22 cellular contexts compared by ENCODE assay signal in the genomic region with DNA sequence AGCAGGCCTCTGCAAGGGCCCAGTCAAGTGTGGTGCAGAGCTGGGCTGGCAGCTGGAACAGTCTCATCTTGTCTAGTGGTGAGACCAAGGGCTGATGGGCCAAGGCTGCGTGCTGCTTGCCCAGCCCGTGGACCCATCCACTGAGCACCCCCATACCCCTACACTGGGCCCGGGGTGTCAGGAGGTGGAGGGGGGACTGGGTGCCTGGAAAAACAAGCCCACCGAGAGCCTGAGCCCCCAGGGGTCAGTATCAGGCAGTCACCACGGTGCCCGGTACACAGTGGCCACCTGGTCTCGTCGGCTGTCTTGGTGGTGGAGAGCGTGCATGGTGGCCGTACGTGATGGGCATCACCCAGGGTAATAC.
A peak's percentile ranks its signal among the peaks of the same experiment; 100 is the strongest.
DNase-seq lines count a peak whose midpoint lies in the region; ATAC-seq and TF ChIP-seq lines count a peak whose summit lies in the region.
"Had no signal": no experiment of that assay in that cellular context is flagged by ENCODE, and none has a peak within 500 bp of the region (broad histone marks: within the 10 kb centered on the region; RNA-seq: fewer than 3 reads in every experiment).

No MANE protein-coding gene starts in this region.

- peaks cover 0 to 32% (median 3%) of the 10 kb centered on the region in 5 donors for H3K36me3 Mint-ChIP-seq in naive thymus-derived CD4-positive, alpha-beta T cell

- POLR2A ChIA-PET in IMR-90 (lab: Charles Lee; ENCODE audit: unreplicated experiment), result no interaction called here
- POLR2A ChIA-PET in naive thymus-derived CD4-positive, alpha-beta T cell (lab: Charles Lee), result no interaction called here

- TF ChIP-seq POLR2A in IMR-90 (IDR thresholded peaks at IDR 0.05; ENCODE audit: low read depth, low read length) (no peak), transverse colon (IDR thresholded peaks at IDR 0.05) (no peak)

- no peak overlapping the region for H2AFZ ChIP-seq in IMR-90 (replicated peaks; ENCODE audit: low read length, poor library complexity)
- H2AFZ ChIP-seq: GM23338 had no signal

- WGBS in IMR-90 (ENCODE audit: extremely low coverage in 2 of 2, insufficient read length in 1 of 2), 2 experiments, result no CpG with 5 or more reads among the region's 11 CpGs
- 89% methylated on average over 7 of the region's 11 CpGs; no CpG with 5 or more reads in 1 of the 2 donors for WGBS in transverse colon (ENCODE audit: low coverage in 1 of 2), 2 donors

- H3K56ac ChIP-seq in IMR-90 (ENCODE audit: extremely low read depth, insufficient read depth, low read length), result no peak overlapping the region

- TF ChIP-seq CTCF in IMR-90 (conservative IDR thresholded peaks at IDR 0.05; ENCODE audit: low read depth, low read length), result no peak
- no peak for TF ChIP-seq CTCF in transverse colon (IDR thresholded peaks at IDR 0.05)

- peaks cover 0 to 2% (median 0%) of the 10 kb centered on the region in 11 donors for H3K9me3 Mint-ChIP-seq in naive thymus-derived CD4-positive, alpha-beta T cell
- H3K9me3 Mint-ChIP-seq: activated naive CD4-positive, alpha-beta T cell treated with anti-CD3 and anti-CD28 coated beads for 36 hours; activated T-cell treated with anti-CD3 and anti-CD28 coated beads, Interleukin-2, amount 50 U/mL, for 24 hours; GM23338 had no signal

- H3K4me3 Mint-ChIP-seq in naive thymus-derived CD4-positive, alpha-beta T cell, result peak overlapping the region in 3 of 10 donors; percentile 5 to 100 (median 95)
- H3K4me3 Mint-ChIP-seq: activated naive CD4-positive, alpha-beta T cell treated with anti-CD3 and anti-CD28 coated beads for 36 hours; activated T-cell treated with anti-CD3 and anti-CD28 coated beads, Interleukin-2, amount 50 U/mL, for 24 hours; GM23338 had no signal

- no peak overlapping the region for H4K8ac ChIP-seq in IMR-90 (ENCODE audit: low read depth in 2 of 2, low read length in 2 of 2)

- peaks cover 10% of the 10 kb centered on the region; the same call in 1 of the 2 replicates for H3K36me3 ChIP-seq in IMR-90 (ENCODE audit: control insufficient read depth, insufficient read depth, low read length)
- peaks cover 0 to 8% (median 0%) of the 10 kb centered on the region in 3 experiments for H3K36me3 ChIP-seq in naive thymus-derived CD4-positive, alpha-beta T cell (ENCODE audit: control insufficient read depth in 2 of 3, insufficient read depth in 3 of 3, low read length in 3 of 3)
- no peaks in the 10 kb centered on the region for H3K36me3 ChIP-seq in transverse colon
- H3K36me3 ChIP-seq: thoracic aorta had no signal

- DNase-seq in IMR-90 (no peak), caudate nucleus (lab: John Stamatoyannopoulos, UW) (no peak), transverse colon (no peak), NCI-H69 (lab: John Stamatoyannopoulos, UW) (no peak), NCI-H1105 (lab: John Stamatoyannopoulos, UW) (no peak), NCI-H1694 (lab: John Stamatoyannopoulos, UW) (no peak), T-helper 1 cell (no peak)
- DNase-seq in naive thymus-derived CD4-positive, alpha-beta T cell, result no peak
- DNase-seq: activated CD4-positive, alpha-beta T cell treated with anti-CD3 and anti-CD28 coated beads, Interleukin-2, amount 50 U/mL, for 48 hours; activated naive CD4-positive, alpha-beta T cell treated with anti-CD3 and anti-CD28 coated beads for 36 hours; activated T-cell treated with anti-CD3 and anti-CD28 coated beads, Interleukin-2, amount 50 U/mL, for 24 hours; AML-193; Calu3; cortex of kidney; foreskin keratinocyte; NCI-H1105 treated with DMSO at 0.1 percent for 48 hours; NCI-H526 treated with DMSO at 0.1 percent for 48 hours; retina; SHP77 treated with DMSO at 0.1 percent for 48 hours; T-helper 2 cell had no signal

- H2AK5ac ChIP-seq in IMR-90 (ENCODE audit: low read depth, low read length), result peak overlapping the region; percentile 40; the same call in 1 of the 2 replicates

- H2BK5ac ChIP-seq in IMR-90 (ENCODE audit: low read depth, low read length, poor library complexity, severe bottlenecking), result peak overlapping the region; percentile 11

- no peak overlapping the region; the same call in 1 of the 2 replicates for H4K5ac ChIP-seq in IMR-90 (ENCODE audit: low read depth, low read length)

- no peak overlapping the region for H3K9ac ChIP-seq in IMR-90 (ENCODE audit: low read depth, low read length)

- no peak overlapping the region for H3K18ac ChIP-seq in IMR-90 (ENCODE audit: low read depth, low read length)

- in situ Hi-C loops in IMR-90 (cut with MboI; ENCODE audit: low sequenced_read_pairs) (loop anchor here (5.0 kb wide), 1 partner anchor 43 kb away; no protein-coding TSS in a partner anchor), transverse colon (cut with MboI; ENCODE audit: low pct_ligation_motif_present in 1 of 4, low pct_unique_long_range_greater_than_20kb in 1 of 4, low sequenced_read_pairs in 3 of 4) (no loop called here)

- no TSS peak for BruUV-seq in IMR-90 (replicated peaks; lab: Mats Ljungman, UMichigan)

- H3K4ac ChIP-seq in IMR-90 (ENCODE audit: low read depth, low read length), result peak overlapping the region; percentile 43

- no peak overlapping the region for H4K91ac ChIP-seq in IMR-90 (ENCODE audit: insufficient read depth, low read depth, low read length)

- H3K79me1 ChIP-seq in IMR-90 (ENCODE audit: low read depth in 1 of 2, low read length in 2 of 2), result peaks cover 5 to 88% of the 10 kb centered on the region in 2 experiments

- no peak overlapping the region for H3K4me3 ChIP-seq in IMR-90 (ENCODE audit: insufficient read depth, low read depth, low read length)
- no peak overlapping the region for H3K4me3 ChIP-seq in naive thymus-derived CD4-positive, alpha-beta T cell (ENCODE audit: low read length)
- H3K4me3 ChIP-seq in transverse colon, result no peak overlapping the region
- H3K4me3 ChIP-seq: GM23338, thoracic aorta had no signal

- dilution Hi-C loops in IMR-90 (cut with HindIII; ENCODE audit: low sequenced_read_pairs, unreplicated experiment), result no loop called here

- H2BK20ac ChIP-seq in IMR-90 (ENCODE audit: low read depth, low read length), result no peak overlapping the region

- peak overlapping the region in 6 of 9 donors; percentile 56 to 97 (median 84) for H3K27ac Mint-ChIP-seq in naive thymus-derived CD4-positive, alpha-beta T cell
- H3K27ac Mint-ChIP-seq: activated naive CD4-positive, alpha-beta T cell treated with anti-CD3 and anti-CD28 coated beads for 36 hours; activated T-cell treated with anti-CD3 and anti-CD28 coated beads, Interleukin-2, amount 50 U/mL, for 24 hours; GM23338 had no signal

- H3K27ac ChIP-seq in IMR-90 (ENCODE audit: insufficient read depth, low read length) (peak overlapping the region; percentile 13; the same call in 1 of the 2 replicates), caudate nucleus (ENCODE audit: low read depth, low read length) (peak overlapping the region; percentile 64), transverse colon (peak overlapping the region; percentile 59 to 95 (median 90))
- H3K27ac ChIP-seq in naive thymus-derived CD4-positive, alpha-beta T cell (ENCODE audit: low read depth, low read length), result no peak overlapping the region
- H3K27ac ChIP-seq: foreskin keratinocyte had no signal

- ATAC-seq in IMR-90 (ENCODE audit: low read depth), result no peak
- no peak for ATAC-seq in naive thymus-derived CD4-positive, alpha-beta T cell
- ATAC-seq: foreskin keratinocyte, GM23338 had no signal

- TF ChIP-seq RAD21 in IMR-90 (IDR thresholded peaks at IDR 0.05; ENCODE audit: low read length), result no peak

- H3K4me2 ChIP-seq in IMR-90 (ENCODE audit: low read depth, low read length), result no peak overlapping the region
- H3K4me2 ChIP-seq: GM23338 had no signal

- H4K20me1 ChIP-seq in IMR-90 (ENCODE audit: insufficient read depth, low read length), result peaks cover 97% of the 10 kb centered on the region

- peaks cover 48% of the 10 kb centered on the region for H3K9me1 ChIP-seq in IMR-90 (ENCODE audit: insufficient read depth, low read length)

- intact Hi-C loops in IMR-90 (cut with micrococcal nuclease), result loop anchor here (5.0 kb wide), 1 partner anchor 33 kb away; no protein-coding TSS in a partner anchor
- intact Hi-C loops in naive thymus-derived CD4-positive, alpha-beta T cell (cut with micrococcal nuclease), result loop anchor here in 1 of 2 donors (10.0 kb wide), 1 partner anchor 746 kb away; the partner anchor contains the start of gene TMC6
- intact Hi-C loops in transverse colon (cut with DNase I; ENCODE audit: low total_unique reads), result loop anchor here (5.0 kb wide), 1 partner anchor 43 kb away; no protein-coding TSS in a partner anchor

- H3K9me3 ChIP-seq in IMR-90 (ENCODE audit: control insufficient read depth, insufficient read depth, low read length) (no peaks in the 10 kb centered on the region), transverse colon (no peaks in the 10 kb centered on the region)
- H3K9me3 ChIP-seq in naive thymus-derived CD4-positive, alpha-beta T cell (ENCODE audit: control insufficient read depth in 2 of 3, low read length in 3 of 3), result no peaks in the 10 kb centered on the region
- H3K9me3 ChIP-seq: thoracic aorta had no signal

- H3K4me1 ChIP-seq in IMR-90 (ENCODE audit: control insufficient read depth, insufficient read depth, low read length), result peaks cover 70% of the 10 kb centered on the region
- peaks cover 69 to 81% of the 10 kb centered on the region in 2 donors for H3K4me1 ChIP-seq in naive thymus-derived CD4-positive, alpha-beta T cell (ENCODE audit: control insufficient read depth in 2 of 2, insufficient read depth in 2 of 2, low read length in 2 of 2)
- peaks cover 58 to 95% (median 84%) of the 10 kb centered on the region in 4 donors for H3K4me1 ChIP-seq in transverse colon

- H3K27me3 Mint-ChIP-seq in naive thymus-derived CD4-positive, alpha-beta T cell, result no peaks in the 10 kb centered on the region
- H3K27me3 Mint-ChIP-seq: activated T-cell treated with anti-CD3 and anti-CD28 coated beads, Interleukin-2, amount 50 U/mL, for 24 hours had no signal

- H3K14ac ChIP-seq in IMR-90 (replicated peaks; ENCODE audit: low read depth, low read length), result 0 out of 2 replicates have a peak overlapping the region, but pooled peaks have one; percentile 29

- H3K4me1 Mint-ChIP-seq in naive thymus-derived CD4-positive, alpha-beta T cell, result peaks cover 70 to 92% (median 90%) of the 10 kb centered on the region in 7 donors

- no peak for TF ChIP-seq EP300 in transverse colon (IDR thresholded peaks at IDR 0.05; ENCODE audit: low read depth)

- H3K23ac ChIP-seq in IMR-90 (ENCODE audit: low read depth, low read length), result peak overlapping the region; percentile 62; the same call in 1 of the 2 replicates

- CTCF ChIA-PET in IMR-90 (lab: Yijun Ruan, JAX), result no interaction called here
- CTCF ChIA-PET in naive thymus-derived CD4-positive, alpha-beta T cell (lab: Charles Lee), result no interaction called here

- no peak overlapping the region for H2BK15ac ChIP-seq in IMR-90 (ENCODE audit: low read depth, low read length)

- H2BK120ac ChIP-seq in IMR-90 (ENCODE audit: low read depth, low read length), result no peak overlapping the region

- H3K27me3 ChIP-seq in IMR-90 (ENCODE audit: control insufficient read depth, insufficient read depth, low read length) (no peaks in the 10 kb centered on the region), transverse colon (no peaks in the 10 kb centered on the region)
- H3K27me3 ChIP-seq in naive thymus-derived CD4-positive, alpha-beta T cell (ENCODE audit: control insufficient read depth in 2 of 2, insufficient read depth in 2 of 2, low read length in 2 of 2), result no peaks in the 10 kb centered on the region
- H3K27me3 ChIP-seq: foreskin keratinocyte had no signal

- no peak overlapping the region for H2AK9ac ChIP-seq in IMR-90 (replicated peaks; ENCODE audit: low read depth, low read length, poor library complexity)
